ENCODE assay signal across 9 cellular contexts in genomic region chr2:57111531-57111930, GRCh38.
"Had no signal": no experiment of that assay in that cellular context is flagged by ENCODE, and none has a peak within 500 bp of the region (broad histone marks: within the 10 kb centered on the region; RNA-seq: fewer than 3 reads in every experiment).

No MANE protein-coding gene starts in this region.

- H3K4me3 ChIP-seq: GM23338, HAP-1 had no signal

- FAIRE-seq: HTR-8/SVneo had no signal

- H3K4me2 ChIP-seq: GM23338, KMS-11 had no signal

- DNase-seq: H7, HFFc6, Karpas-422, KBM-7 had no signal

- H3K9me3 ChIP-seq: HAP-1 had no signal

- H2AFZ ChIP-seq: GM23338 had no signal

- H3K4me1 ChIP-seq: HAP-1 had no signal

- H3K9ac ChIP-seq: KMS-11 had no signal

- H3K36me3 ChIP-seq: HAP-1 had no signal

- H3K27ac ChIP-seq: KMS-11 had no signal

- ATAC-seq: GM23338, HCT116 had no signal
